In genomic region chr16:19281246-19281645, GRCh38 we compare ENCODE assay signal across 26 cellular contexts. TPM values are rescaled to one million over a fixed set of nuclear protein-coding genes. Genes with fewer than 3 reads are reported as not detected.
"Had no signal": no experiment of that assay in that cellular context is flagged by ENCODE, and none has a peak within 500 bp of the region (broad histone marks: within the 10 kb centered on the region; RNA-seq: fewer than 3 reads in every experiment).

No MANE protein-coding gene starts in this region.

- H3K4me3 Mint-ChIP-seq: activated B cell treated with CpG ODN at 0.5 μM for 24 hours; activated CD4-positive, alpha-beta T cell treated with anti-CD3 and anti-CD28 coated beads, Interleukin-2, amount 10 ng/mL, durations not matched to agents 24 days and 14 days; activated CD8-positive, alpha-beta memory T cell treated with anti-CD3 and anti-CD28 coated beads, Interleukin-2, amount 10 ng/mL, durations not matched to agents 7 days and 5 days; activated naive CD4-positive, alpha-beta T cell treated with anti-CD3 and anti-CD28 coated beads, Interleukin-2, amount 50 U/mL, for 24 hours; activated T-cell treated with anti-CD3 and anti-CD28 coated beads, Interleukin-2, amount 50 U/mL, for 24 hours; activated T-helper 1 cell treated with anti-CD3 and anti-CD28 coated beads, Interleukin-12 subunit alpha, Interleukin-12 subunit beta, Interleukin-2, Interleukin-4 antibody, amounts not matched to agents 30 ng/mL and 10 ng/mL and 1 ng/mL, durations not matched to agents 14 hours and 24 hours and 36 hours; T-cell had no signal

- H3K9me3 ChIP-seq: breast epithelium had no signal

- H3K9me3 Mint-ChIP-seq: activated CD4-positive, alpha-beta T cell treated with anti-CD3 and anti-CD28 coated beads, Interleukin-2, amount 10 ng/mL, durations not matched to agents 24 days and 14 days; activated naive CD4-positive, alpha-beta T cell treated with anti-CD3 and anti-CD28 coated beads, Interleukin-2, amount 50 U/mL, for 24 hours; activated T-cell treated with anti-CD3 and anti-CD28 coated beads, Interleukin-2, amount 50 U/mL, for 24 hours; activated T-helper 1 cell treated with anti-CD3 and anti-CD28 coated beads, Interleukin-12 subunit alpha, Interleukin-12 subunit beta, Interleukin-2, Interleukin-4 antibody, amounts not matched to agents 30 ng/mL and 10 ng/mL and 1 ng/mL, durations not matched to agents 14 hours and 24 hours and 36 hours; T-cell had no signal

- ATAC-seq: activated CD8-positive, alpha-beta memory T cell treated with anti-CD3 and anti-CD28 coated beads, Interleukin-2, amount 10 ng/mL, durations not matched to agents 7 days and 5 days; T-cell had no signal

- H3K27me3 ChIP-seq: breast epithelium had no signal

- H3K27me3 Mint-ChIP-seq: activated B cell treated with CpG ODN at 0.5 μM for 24 hours; activated CD8-positive, alpha-beta memory T cell treated with anti-CD3 and anti-CD28 coated beads, Interleukin-2, amount 10 ng/mL, durations not matched to agents 7 days and 5 days; activated naive CD4-positive, alpha-beta T cell treated with anti-CD3 and anti-CD28 coated beads, Interleukin-2, amount 50 U/mL, for 24 hours had no signal

- H3K4me1 Mint-ChIP-seq: activated B cell treated with CpG ODN at 0.5 μM for 24 hours; activated CD8-positive, alpha-beta memory T cell treated with anti-CD3 and anti-CD28 coated beads, Interleukin-2, amount 10 ng/mL, durations not matched to agents 7 days and 5 days; activated naive CD4-positive, alpha-beta T cell treated with anti-CD3 and anti-CD28 coated beads, Interleukin-2, amount 50 U/mL, for 24 hours; T-cell had no signal

- H3K27ac ChIP-seq: breast epithelium, SK-N-MC had no signal

- H3K36me3 Mint-ChIP-seq: activated CD8-positive, alpha-beta memory T cell treated with anti-CD3 and anti-CD28 coated beads, Interleukin-2, amount 10 ng/mL, durations not matched to agents 7 days and 5 days; activated naive CD4-positive, alpha-beta T cell treated with anti-CD3 and anti-CD28 coated beads, Interleukin-2, amount 50 U/mL, for 24 hours; T-cell had no signal

- H3K4me3 ChIP-seq: breast epithelium, SK-N-MC had no signal

- H3K36me3 ChIP-seq: breast epithelium had no signal

- H3K27ac Mint-ChIP-seq: activated B cell treated with CpG ODN at 0.5 μM for 24 hours; activated CD4-positive, alpha-beta T cell treated with anti-CD3 and anti-CD28 coated beads, Interleukin-2, amount 10 ng/mL, durations not matched to agents 24 days and 14 days; activated CD8-positive, alpha-beta memory T cell treated with anti-CD3 and anti-CD28 coated beads, Interleukin-2, amount 10 ng/mL, durations not matched to agents 7 days and 5 days; activated naive CD4-positive, alpha-beta T cell treated with anti-CD3 and anti-CD28 coated beads, Interleukin-2, amount 50 U/mL, for 24 hours; activated T-cell treated with anti-CD3 and anti-CD28 coated beads, Interleukin-2, amount 50 U/mL, for 24 hours; activated T-helper 1 cell treated with anti-CD3 and anti-CD28 coated beads, Interleukin-12 subunit alpha, Interleukin-12 subunit beta, Interleukin-2, Interleukin-4 antibody, amounts not matched to agents 30 ng/mL and 10 ng/mL and 1 ng/mL, durations not matched to agents 14 hours and 24 hours and 36 hours; T-cell had no signal

- DNase-seq: activated B cell treated with CpG ODN at 0.5 μM for 24 hours; activated CD4-positive, alpha-beta T cell treated with anti-CD3 and anti-CD28 coated beads for 1 hour; activated CD4-positive, alpha-beta T cell treated with anti-CD3 and anti-CD28 coated beads, Interleukin-2, amount 10 ng/mL, durations not matched to agents 24 days and 14 days; activated CD4-positive, alpha-beta T cell treated with anti-CD3 and anti-CD28 coated beads, Interleukin-2, amount 50 U/mL, for 48 hours; activated CD8-positive, alpha-beta memory T cell treated with anti-CD3 and anti-CD28 coated beads, Interleukin-2, amount 10 ng/mL, durations not matched to agents 7 days and 5 days; activated effector memory CD4-positive, alpha-beta T cell treated with Interleukin-2 at 50 U/mL for 16 hours; activated naive CD4-positive, alpha-beta T cell; activated T-cell treated with anti-CD3 and anti-CD28 coated beads, Interleukin-2, amount 50 U/mL, for 24 hours; aorta; caudate nucleus; Karpas-422; NCI-H1048; NCI-H187; NCI-H2081 treated with DMSO at 0.1 percent for 48 hours; NCI-H524; NCI-H748 treated with DMSO at 0.1 percent for 48 hours; SIG-M5; T-cell; T-helper 2 cell; T1000 had no signal

- H3K4me1 ChIP-seq: breast epithelium had no signal

RNA-seq across cellular contexts. Expression of gene CLEC19A, which starts 4.3 kb away (rescaled TPM):
- total RNA-seq: activated B cell treated with CpG ODN at 0.5 μM for 24 hours; activated CD4-positive, alpha-beta T cell treated with anti-CD3 and anti-CD28 coated beads, Interleukin-2, amount 10 ng/mL, durations not matched to agents 24 days and 14 days; activated CD8-positive, alpha-beta memory T cell treated with anti-CD3 and anti-CD28 coated beads, Interleukin-2, amount 10 ng/mL, durations not matched to agents 7 days and 5 days; activated T-helper 1 cell treated with anti-CD3 and anti-CD28 coated beads, Interleukin-12 subunit alpha, Interleukin-12 subunit beta, Interleukin-2, Interleukin-4 antibody, amounts not matched to agents 30 ng/mL and 10 ng/mL and 1 ng/mL, durations not matched to agents 14 hours and 24 hours and 36 hours; aorta; OCI-LY7; RPMI7951; T-cell had no signal
- polyA plus RNA-seq: aorta had no signal
